In the genomic region with DNA sequence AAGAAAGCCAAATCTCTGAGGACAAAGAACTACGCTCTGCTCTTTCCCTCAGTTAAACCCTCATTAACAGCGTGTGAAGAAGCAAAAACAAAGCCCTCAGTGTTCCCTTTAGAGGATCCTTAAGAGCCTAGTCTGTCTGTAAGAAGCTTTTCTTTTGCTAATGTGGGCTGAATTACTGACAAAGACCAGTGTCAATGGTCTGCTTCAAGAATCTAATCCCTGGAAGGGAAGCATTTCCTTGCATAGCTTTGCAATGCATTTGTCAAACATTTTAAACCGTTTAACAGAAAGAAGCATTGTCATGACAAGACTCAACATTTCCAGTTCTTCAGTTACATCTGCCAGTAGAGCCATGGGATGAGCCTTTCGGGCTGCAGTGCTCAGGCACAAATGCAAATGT, we compare ENCODE assay signal across 18 cellular contexts.
DNase-seq lines count a peak whose midpoint lies in the region; TF ChIP-seq lines count a peak whose summit lies in the region.
"Had no signal": no experiment of that assay in that cellular context is flagged by ENCODE, and none has a peak within 500 bp of the region (broad histone marks: within the 10 kb centered on the region; RNA-seq: fewer than 3 reads in every experiment).

No MANE protein-coding gene starts in this region.

- H3K4me1 Mint-ChIP-seq in brain: peaks cover 42% of the 10 kb centered on the region
- H3K4me1 Mint-ChIP-seq: activated naive CD8-positive, alpha-beta T cell treated with anti-CD3 and anti-CD28 coated beads, Interleukin-2, amount 10 ng/mL, durations not matched to agents 7 days and 5 days had no signal

- no peaks in the 10 kb centered on the region; the same call in 1 of the 2 replicates for H3K36me3 ChIP-seq in HUES48 (ENCODE audit: control insufficient read depth, insufficient read depth, low read length)
- H3K36me3 ChIP-seq in MG63: no peaks in the 10 kb centered on the region
- H3K36me3 ChIP-seq: brain microvascular endothelial cell, gastroesophageal sphincter, SJSA1, vagina had no signal

- peaks cover 20% of the 10 kb centered on the region for H3K27me3 Mint-ChIP-seq in brain
- H3K27me3 Mint-ChIP-seq: activated naive CD8-positive, alpha-beta T cell treated with anti-CD3 and anti-CD28 coated beads, Interleukin-2, amount 10 ng/mL, durations not matched to agents 7 days and 5 days had no signal

- H3K9ac ChIP-seq in HUES48 (ENCODE audit: low read depth, low read length): peak overlapping the region; percentile 52

- H3K27ac ChIP-seq in HUES48 (ENCODE audit: low read depth, low read length): peak overlapping the region; percentile 96
- H3K27ac ChIP-seq: brain microvascular endothelial cell, gastroesophageal sphincter, SJSA1, vagina had no signal

- no peak overlapping the region for H3K4me3 ChIP-seq in HUES48 (ENCODE audit: low read depth, low read length)
- no peak overlapping the region for H3K4me3 ChIP-seq in retinal pigment epithelial cell (ENCODE audit: low read length)
- no peak overlapping the region for H3K4me3 ChIP-seq in MG63
- H3K4me3 ChIP-seq: gastroesophageal sphincter, SJSA1, vagina had no signal

- H3K36me3 Mint-ChIP-seq in brain: no peaks in the 10 kb centered on the region
- H3K36me3 Mint-ChIP-seq: activated naive CD8-positive, alpha-beta T cell treated with anti-CD3 and anti-CD28 coated beads, Interleukin-2, amount 10 ng/mL, durations not matched to agents 7 days and 5 days; mesothelial cell of epicardium had no signal

- peak; percentile 32 for DNase-seq in inferior parietal cortex (ENCODE audit: extremely low spot score)
- peak; percentile 86 for DNase-seq in retinal pigment epithelial cell (ENCODE audit: low read depth)
- no peak for DNase-seq in COR-L47 (lab: John Stamatoyannopoulos, UW)
- no peak for DNase-seq in MV-4-11 (lab: John Stamatoyannopoulos, UW)
- no peak for DNase-seq in MG63
- DNase-seq: activated naive CD8-positive, alpha-beta T cell treated with anti-CD3 and anti-CD28 coated beads, Interleukin-2, amount 10 ng/mL, durations not matched to agents 7 days and 5 days; brain microvascular endothelial cell; NCI-H1105; NCI-H2171; stimulated activated CD4-positive, alpha-beta T cell treated with anti-CD3 and anti-CD28 coated beads, Interleukin-4, amount 100 ng/mL, for 1 hour had no signal

- peak overlapping the region; percentile 54 to 91 (median 83) for H3K27ac Mint-ChIP-seq in brain
- H3K27ac Mint-ChIP-seq: activated naive CD8-positive, alpha-beta T cell treated with anti-CD3 and anti-CD28 coated beads, Interleukin-2, amount 10 ng/mL, durations not matched to agents 7 days and 5 days; activated T-helper 1 cell treated with anti-CD3 and anti-CD28 coated beads, Interleukin-12 subunit alpha, Interleukin-12 subunit beta, Interleukin-2, Interleukin-4 antibody, amounts not matched to agents 30 ng/mL and 10 ng/mL and 1 ng/mL, durations not matched to agents 14 hours and 24 hours and 36 hours; mesothelial cell of epicardium; T-helper 2 cell treated with Interferon-gamma antibody and Interleukin-4, amounts not matched to agents 5 μg/mL and 100 μg/mL, for 36 hours had no signal

- H3K27me3 ChIP-seq in HUES48 (ENCODE audit: control insufficient read depth, insufficient read depth, low read length): no peaks in the 10 kb centered on the region
- no peaks in the 10 kb centered on the region for H3K27me3 ChIP-seq in MG63
- H3K27me3 ChIP-seq: brain microvascular endothelial cell, gastroesophageal sphincter, vagina had no signal

- H3K4me3 Mint-ChIP-seq in brain: peak overlapping the region in 4 of 5 experiments; percentile 9 to 61 (median 38)
- H3K4me3 Mint-ChIP-seq: activated naive CD8-positive, alpha-beta T cell treated with anti-CD3 and anti-CD28 coated beads, Interleukin-2, amount 10 ng/mL, durations not matched to agents 7 days and 5 days; activated T-helper 1 cell treated with anti-CD3 and anti-CD28 coated beads, Interleukin-12 subunit alpha, Interleukin-12 subunit beta, Interleukin-2, Interleukin-4 antibody, amounts not matched to agents 30 ng/mL and 10 ng/mL and 1 ng/mL, durations not matched to agents 14 hours and 24 hours and 36 hours; mesothelial cell of epicardium; T-helper 2 cell treated with Interferon-gamma antibody and Interleukin-4, amounts not matched to agents 5 μg/mL and 100 μg/mL, for 36 hours had no signal

- TF ChIP-seq CTCF in brain (conservative IDR thresholded peaks at IDR 0.05): no peak
- TF ChIP-seq CTCF in retinal pigment epithelial cell (conservative IDR thresholded peaks at IDR 0.05; ENCODE audit: low read depth, low read length): no peak

- H3K9me3 ChIP-seq in HUES48 (ENCODE audit: control insufficient read depth, insufficient read depth, low read length) (peaks cover 20% of the 10 kb centered on the region), MG63 (no peaks in the 10 kb centered on the region)
- H3K9me3 ChIP-seq: SJSA1, vagina had no signal

- H3K9me3 Mint-ChIP-seq in brain: peaks cover 6 to 15% (median 12%) of the 10 kb centered on the region in 5 experiments
- H3K9me3 Mint-ChIP-seq: activated naive CD8-positive, alpha-beta T cell treated with anti-CD3 and anti-CD28 coated beads, Interleukin-2, amount 10 ng/mL, durations not matched to agents 7 days and 5 days; activated T-helper 1 cell treated with anti-CD3 and anti-CD28 coated beads, Interleukin-12 subunit alpha, Interleukin-12 subunit beta, Interleukin-2, Interleukin-4 antibody, amounts not matched to agents 30 ng/mL and 10 ng/mL and 1 ng/mL, durations not matched to agents 14 hours and 24 hours and 36 hours; mesothelial cell of epicardium; T-helper 2 cell treated with Interferon-gamma antibody and Interleukin-4, amounts not matched to agents 5 μg/mL and 100 μg/mL, for 36 hours had no signal

- peaks cover 40% of the 10 kb centered on the region for H3K4me1 ChIP-seq in HUES48 (ENCODE audit: control insufficient read depth, insufficient read depth, low read length)
- H3K4me1 ChIP-seq: gastroesophageal sphincter, SJSA1, vagina had no signal

Comparison
In these comparisons a context has a peak if more than half of its experiments do, and no peak if none do; other contexts are left out.
1. DNase-seq: peak in inferior parietal cortex (single experiment) and retinal pigment epithelial cell (single experiment); none in COR-L47 (single experiment), MV-4-11 (single experiment) and MG63 (single experiment).